1 cellular context compared by ENCODE assay signal in genomic region chr13:39051157-39051556, GRCh38.
TF ChIP-seq lines count a peak whose summit lies in the region.

No MANE protein-coding gene starts in this region.

TF ChIP-seq in HEK293, 187 proteins besides CTCF, POLR2A, EP300 and RAD21 (continued from another document):
- peak; percentile 68 for TF ChIP-seq PRDM10 (tag by site-specific recombination; IDR thresholded peaks at IDR 0.05)
- TF ChIP-seq ZSCAN16 (tag by site-specific recombination; IDR thresholded peaks at IDR 0.05) = no peak
- 0 out of 2 replicates have a peak, but pooled peaks have one; percentile 23 for TF ChIP-seq ZNF362 (tag by site-specific recombination; IDR thresholded peaks at IDR 0.05)
TF ChIP-seq in HEK293: peak in this region for 4.
